Comparison of ENCODE assay signal across 23 cellular contexts in genomic region chrY:8466813-8467212, GRCh38.
"Had no signal": no experiment of that assay in that cellular context is flagged by ENCODE, and none has a peak within 500 bp of the region (broad histone marks: within the 10 kb centered on the region; RNA-seq: fewer than 3 reads in every experiment).

No MANE protein-coding gene starts in this region.

- H3K4me1 Mint-ChIP-seq: stimulated activated effector memory CD8-positive, alpha-beta T cell treated with anti-CD3 and anti-CD28 coated beads, Interleukin-12 subunit alpha, Interleukin-12 subunit beta, amount 100 ng/mL, for 72 hours; stimulated activated memory B cell treated with anti-CD40 and anti-IgM and Interleukin-4, amounts not matched to agents 10 μg/mL and 1 μg/mL and 100 μg/mL, for 72 hours; stimulated activated naive B cell treated with anti-CD40 and anti-IgM and Interleukin-4, amounts not matched to agents 10 μg/mL and 1 μg/mL and 100 μg/mL, for 72 hours had no signal

- H3K27ac Mint-ChIP-seq: stimulated activated effector memory CD8-positive, alpha-beta T cell treated with anti-CD3 and anti-CD28 coated beads, Interleukin-12 subunit alpha, Interleukin-12 subunit beta, amount 100 ng/mL, for 72 hours; stimulated activated memory B cell treated with anti-CD40 and anti-IgM and Interleukin-4, amounts not matched to agents 10 μg/mL and 1 μg/mL and 100 μg/mL, for 72 hours; stimulated activated naive B cell treated with anti-CD40 and anti-IgM and Interleukin-4, amounts not matched to agents 10 μg/mL and 1 μg/mL and 100 μg/mL, for 72 hours; stimulated activated naive CD8-positive, alpha-beta T cell treated with anti-CD3 and anti-CD28 coated beads, Interleukin-15, Interleukin-2, amounts not matched to agents 100 ng/mL and 50 ng/mL, for 24 hours; type B pancreatic cell had no signal

- H3K4me3 Mint-ChIP-seq: stimulated activated effector memory CD8-positive, alpha-beta T cell treated with anti-CD3 and anti-CD28 coated beads, Interleukin-12 subunit alpha, Interleukin-12 subunit beta, amount 100 ng/mL, for 72 hours; stimulated activated memory B cell treated with anti-CD40 and anti-IgM and Interleukin-4, amounts not matched to agents 10 μg/mL and 1 μg/mL and 100 μg/mL, for 72 hours; stimulated activated naive B cell treated with anti-CD40 and anti-IgM and Interleukin-4, amounts not matched to agents 10 μg/mL and 1 μg/mL and 100 μg/mL, for 72 hours; stimulated activated naive CD8-positive, alpha-beta T cell treated with anti-CD3 and anti-CD28 coated beads, Interleukin-15, Interleukin-2, amounts not matched to agents 100 ng/mL and 50 ng/mL, for 24 hours; type B pancreatic cell had no signal

- H3K27me3 Mint-ChIP-seq: stimulated activated memory B cell treated with anti-CD40 and anti-IgM and Interleukin-4, amounts not matched to agents 10 μg/mL and 1 μg/mL and 100 μg/mL, for 72 hours; stimulated activated naive B cell treated with anti-CD40 and anti-IgM and Interleukin-4, amounts not matched to agents 10 μg/mL and 1 μg/mL and 100 μg/mL, for 72 hours; stimulated activated naive CD8-positive, alpha-beta T cell treated with anti-CD3 and anti-CD28 coated beads, Interleukin-15, Interleukin-2, amounts not matched to agents 100 ng/mL and 50 ng/mL, for 24 hours; type B pancreatic cell had no signal

- H3K36me3 Mint-ChIP-seq: stimulated activated effector memory CD8-positive, alpha-beta T cell treated with anti-CD3 and anti-CD28 coated beads, Interleukin-12 subunit alpha, Interleukin-12 subunit beta, amount 100 ng/mL, for 72 hours; stimulated activated memory B cell treated with anti-CD40 and anti-IgM and Interleukin-4, amounts not matched to agents 10 μg/mL and 1 μg/mL and 100 μg/mL, for 72 hours; stimulated activated naive B cell treated with anti-CD40 and anti-IgM and Interleukin-4, amounts not matched to agents 10 μg/mL and 1 μg/mL and 100 μg/mL, for 72 hours; type B pancreatic cell had no signal

- H3K9me3 Mint-ChIP-seq: stimulated activated memory B cell treated with anti-CD40 and anti-IgM and Interleukin-4, amounts not matched to agents 10 μg/mL and 1 μg/mL and 100 μg/mL, for 72 hours; stimulated activated naive B cell treated with anti-CD40 and anti-IgM and Interleukin-4, amounts not matched to agents 10 μg/mL and 1 μg/mL and 100 μg/mL, for 72 hours; stimulated activated naive CD8-positive, alpha-beta T cell treated with anti-CD3 and anti-CD28 coated beads, Interleukin-15, Interleukin-2, amounts not matched to agents 100 ng/mL and 50 ng/mL, for 24 hours; type B pancreatic cell had no signal

- DNase-seq: stimulated activated CD4-positive, alpha-beta T cell treated with anti-CD3 and anti-CD28 coated beads, Interleukin-2, amount 100 ng/mL, for 24 hours; stimulated activated CD4-positive, alpha-beta T cell treated with anti-CD3 and anti-CD28 coated beads, Interleukin-2, amount 100 ng/mL, for 48 hours; stimulated activated CD4-positive, alpha-beta T cell treated with anti-CD3 and anti-CD28 coated beads, Interleukin-4, amount 100 ng/mL, for 1 hour; stimulated activated CD4-positive, alpha-beta T cell treated with anti-CD3 and anti-CD28 coated beads, Interleukin-4, amount 100 ng/mL, for 24 hours; stimulated activated CD4-positive, alpha-beta T cell treated with anti-CD3 and anti-CD28 coated beads, Interleukin-4, amount 100 ng/mL, for 4 hours; stimulated activated CD8-positive, alpha-beta memory T cell treated with anti-CD3 and anti-CD28 coated beads, Interleukin-4, amount 100 ng/mL, for 48 hours; stimulated activated naive B cell treated with anti-CD40 and anti-IgM and Interleukin-4, amounts not matched to agents 10 μg/mL and 1 μg/mL and 100 μg/mL, for 72 hours; stimulated activated naive CD4-positive, alpha-beta T cell; stimulated activated naive CD4-positive, alpha-beta T cell treated with Interleukin-2 at 50 U/mL for 16 hours; stomach; substantia nigra; testis; thyroid gland; tibial artery; transverse colon; trophoblast cell; upper lobe of left lung; upper lobe of right lung; uterus had no signal

- ATAC-seq: stimulated activated effector memory CD8-positive, alpha-beta T cell treated with anti-CD3 and anti-CD28 coated beads, Interleukin-12 subunit alpha, Interleukin-12 subunit beta, amount 100 ng/mL, for 72 hours; stimulated activated memory B cell treated with anti-CD40 and anti-IgM and Interleukin-4, amounts not matched to agents 10 μg/mL and 1 μg/mL and 100 μg/mL, for 72 hours; stimulated activated naive B cell treated with anti-CD40 and anti-IgM and Interleukin-4, amounts not matched to agents 10 μg/mL and 1 μg/mL and 100 μg/mL, for 72 hours; upper lobe of right lung had no signal
